ENCODE assay signal across 34 cellular contexts in the genomic region with DNA sequence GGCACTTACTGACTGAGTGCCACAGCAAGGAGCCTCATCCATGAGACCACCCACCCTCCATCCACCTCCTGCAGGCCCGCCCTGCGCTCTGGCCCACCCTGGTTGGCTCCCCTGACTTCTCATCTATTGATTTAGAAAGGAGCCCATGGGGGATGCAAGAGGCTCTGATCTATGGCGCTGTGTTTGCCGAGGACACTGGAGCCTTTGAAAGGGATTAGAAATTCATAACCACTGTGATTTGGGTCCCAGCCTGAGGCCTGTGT.
"Had no signal": no experiment of that assay in that cellular context is flagged by ENCODE, and none has a peak within 500 bp of the region (broad histone marks: within the 10 kb centered on the region; RNA-seq: fewer than 3 reads in every experiment).

No MANE protein-coding gene starts in this region.

- DNase-seq: activated CD4-positive, alpha-beta memory T cell treated with anti-CD3 and anti-CD28 coated beads for 36 hours; activated CD4-positive, alpha-beta T cell treated with anti-CD3 and anti-CD28 coated beads for 36 hours; activated CD4-positive, alpha-beta T cell treated with anti-CD3 and anti-CD28 coated beads, Interleukin-2, amount 10 ng/mL, durations not matched to agents 24 days and 14 days; activated CD4-positive, CD25-positive, alpha-beta regulatory T cell; activated CD4-positive, CD25-positive, alpha-beta regulatory T cell treated with anti-CD3 and anti-CD28 coated beads, Interleukin-2, amount 50 U/mL, for 72 hours; activated CD8-positive, alpha-beta memory T cell treated with anti-CD3 and anti-CD28 coated beads, Interleukin-2, amount 50 U/mL, for 4 hours; activated CD8-positive, alpha-beta T cell treated with anti-CD3 and anti-CD28 coated beads, Interleukin-2, amount 10 ng/mL, durations not matched to agents 7 days and 5 days; activated effector memory CD4-positive, alpha-beta T cell treated with anti-CD3 and anti-CD28 coated beads, Interleukin-2, amount 50 U/mL, for 16 hours; activated naive CD4-positive, alpha-beta T cell treated with anti-CD3 and anti-CD28 coated beads for 36 hours; activated naive CD8-positive, alpha-beta T cell treated with anti-CD3 and anti-CD28 coated beads for 36 hours; activated naive CD8-positive, alpha-beta T cell treated with anti-CD3 and anti-CD28 coated beads, Interleukin-2, amount 50 U/mL, for 24 hours; activated T-cell treated with anti-CD3 and anti-CD28 coated beads, Interleukin-2, amount 50 U/mL, for 1 hour; activated T-cell treated with anti-CD3 and anti-CD28 coated beads, Interleukin-2, amount 50 U/mL, for 48 hours; amygdala; aorta; body of pancreas; caudate nucleus; cerebellar nuclear complex; colonic mucosa; effector memory CD4-positive, alpha-beta T cell; foreskin fibroblast; glutamatergic neuron; T-helper 1 cell; T-helper 17 cell; T1000; WERI-Rb-1 had no signal

- H3K27me3 ChIP-seq: body of pancreas, colonic mucosa had no signal

- H3K36me3 Mint-ChIP-seq: activated CD4-positive, alpha-beta memory T cell treated with anti-CD3 and anti-CD28 coated beads for 36 hours; activated CD8-positive, alpha-beta memory T cell treated with anti-CD3 and anti-CD28 coated beads, Interleukin-2, amount 10 ng/mL, durations not matched to agents 7 days and 5 days; activated naive CD4-positive, alpha-beta T cell treated with anti-CD3 and anti-CD28 coated beads, Interleukin-2, amount 50 U/mL, for 24 hours; activated naive CD8-positive, alpha-beta T cell treated with anti-CD3 and anti-CD28 coated beads for 36 hours had no signal

- H3K4me1 Mint-ChIP-seq: activated CD4-positive, alpha-beta T cell treated with anti-CD3 and anti-CD28 coated beads for 36 hours; activated CD4-positive, alpha-beta T cell treated with anti-CD3 and anti-CD28 coated beads, Interleukin-2, amount 10 ng/mL, durations not matched to agents 24 days and 14 days; activated CD8-positive, alpha-beta memory T cell treated with anti-CD3 and anti-CD28 coated beads, Interleukin-2, amount 10 ng/mL, durations not matched to agents 7 days and 5 days; activated naive CD4-positive, alpha-beta T cell treated with anti-CD3 and anti-CD28 coated beads, Interleukin-2, amount 50 U/mL, for 24 hours; activated naive CD8-positive, alpha-beta T cell treated with anti-CD3 and anti-CD28 coated beads for 36 hours; activated naive CD8-positive, alpha-beta T cell treated with anti-CD3 and anti-CD28 coated beads, Interleukin-2, amount 50 U/mL, for 24 hours had no signal

- H3K27ac Mint-ChIP-seq: activated CD4-positive, alpha-beta memory T cell treated with anti-CD3 and anti-CD28 coated beads for 36 hours; activated CD4-positive, alpha-beta T cell treated with anti-CD3 and anti-CD28 coated beads for 36 hours; activated CD4-positive, alpha-beta T cell treated with anti-CD3 and anti-CD28 coated beads, Interleukin-2, amount 10 ng/mL, durations not matched to agents 24 days and 14 days; activated CD8-positive, alpha-beta memory T cell treated with anti-CD3 and anti-CD28 coated beads, Interleukin-2, amount 10 ng/mL, durations not matched to agents 7 days and 5 days; activated CD8-positive, alpha-beta T cell treated with anti-CD3 and anti-CD28 coated beads, Interleukin-2, amount 10 ng/mL, durations not matched to agents 7 days and 5 days; activated naive CD4-positive, alpha-beta T cell treated with anti-CD3 and anti-CD28 coated beads for 36 hours; activated naive CD4-positive, alpha-beta T cell treated with anti-CD3 and anti-CD28 coated beads, Interleukin-2, amount 50 U/mL, for 24 hours; activated naive CD8-positive, alpha-beta T cell treated with anti-CD3 and anti-CD28 coated beads for 36 hours; activated naive CD8-positive, alpha-beta T cell treated with anti-CD3 and anti-CD28 coated beads, Interleukin-2, amount 50 U/mL, for 24 hours; activated T-helper 1 cell treated with anti-CD3 and anti-CD28 coated beads, Interleukin-12 subunit alpha, Interleukin-12 subunit beta, Interleukin-2, Interleukin-4 antibody, amounts not matched to agents 30 ng/mL and 10 ng/mL and 1 ng/mL, durations not matched to agents 14 hours and 24 hours and 36 hours; activated T-helper 2 cell treated with anti-CD3 and anti-CD28 coated beads, Interferon-gamma antibody, Interleukin-2, Interleukin-4, amounts not matched to agents 10 μg/mL and 5 μg/mL and 100 μg/mL, durations not matched to agents 14 hours and 24 hours and 36 hours; endodermal cell; T-helper 17 cell; T-helper 2 cell treated with Interferon-gamma antibody and Interleukin-4, amounts not matched to agents 5 μg/mL and 100 μg/mL, for 36 hours had no signal

- H3K27ac ChIP-seq: adrenal gland, body of pancreas, colonic mucosa, WERI-Rb-1 had no signal

- H3K9me3 Mint-ChIP-seq: activated CD4-positive, alpha-beta memory T cell treated with anti-CD3 and anti-CD28 coated beads for 36 hours; activated CD4-positive, alpha-beta T cell treated with anti-CD3 and anti-CD28 coated beads, Interleukin-2, amount 10 ng/mL, durations not matched to agents 24 days and 14 days; activated naive CD4-positive, alpha-beta T cell treated with anti-CD3 and anti-CD28 coated beads for 36 hours; activated naive CD4-positive, alpha-beta T cell treated with anti-CD3 and anti-CD28 coated beads, Interleukin-2, amount 50 U/mL, for 24 hours; activated naive CD8-positive, alpha-beta T cell treated with anti-CD3 and anti-CD28 coated beads for 36 hours; activated naive CD8-positive, alpha-beta T cell treated with anti-CD3 and anti-CD28 coated beads, Interleukin-2, amount 50 U/mL, for 24 hours; activated T-helper 1 cell treated with anti-CD3 and anti-CD28 coated beads, Interleukin-12 subunit alpha, Interleukin-12 subunit beta, Interleukin-2, Interleukin-4 antibody, amounts not matched to agents 30 ng/mL and 10 ng/mL and 1 ng/mL, durations not matched to agents 14 hours and 24 hours and 36 hours; activated T-helper 2 cell treated with anti-CD3 and anti-CD28 coated beads, Interferon-gamma antibody, Interleukin-2, Interleukin-4, amounts not matched to agents 10 μg/mL and 5 μg/mL and 100 μg/mL, durations not matched to agents 14 hours and 24 hours and 36 hours; endodermal cell; T-helper 2 cell treated with Interferon-gamma antibody and Interleukin-4, amounts not matched to agents 5 μg/mL and 100 μg/mL, for 36 hours had no signal

- H3K9me3 ChIP-seq: adrenal gland, body of pancreas, colonic mucosa had no signal

- H3K4me1 ChIP-seq: adrenal gland, body of pancreas, colonic mucosa had no signal

- ATAC-seq: activated CD4-positive, alpha-beta T cell treated with anti-CD3 and anti-CD28 coated beads for 36 hours; activated CD8-positive, alpha-beta memory T cell treated with anti-CD3 and anti-CD28 coated beads, Interleukin-2, amount 10 ng/mL, durations not matched to agents 7 days and 5 days; activated CD8-positive, alpha-beta T cell treated with anti-CD3 and anti-CD28 coated beads, Interleukin-2, amount 10 ng/mL, durations not matched to agents 7 days and 5 days; activated naive CD8-positive, alpha-beta T cell treated with anti-CD3 and anti-CD28 coated beads, Interleukin-2, amount 50 U/mL, for 24 hours; body of pancreas; esophagus mucosa; T-helper 17 cell had no signal

- H3K4me3 Mint-ChIP-seq: activated CD4-positive, alpha-beta memory T cell treated with anti-CD3 and anti-CD28 coated beads for 36 hours; activated CD4-positive, alpha-beta T cell treated with anti-CD3 and anti-CD28 coated beads for 36 hours; activated CD4-positive, alpha-beta T cell treated with anti-CD3 and anti-CD28 coated beads, Interleukin-2, amount 10 ng/mL, durations not matched to agents 24 days and 14 days; activated CD8-positive, alpha-beta memory T cell treated with anti-CD3 and anti-CD28 coated beads, Interleukin-2, amount 10 ng/mL, durations not matched to agents 7 days and 5 days; activated CD8-positive, alpha-beta T cell treated with anti-CD3 and anti-CD28 coated beads, Interleukin-2, amount 10 ng/mL, durations not matched to agents 7 days and 5 days; activated naive CD4-positive, alpha-beta T cell treated with anti-CD3 and anti-CD28 coated beads for 36 hours; activated naive CD4-positive, alpha-beta T cell treated with anti-CD3 and anti-CD28 coated beads, Interleukin-2, amount 50 U/mL, for 24 hours; activated naive CD8-positive, alpha-beta T cell treated with anti-CD3 and anti-CD28 coated beads for 36 hours; activated naive CD8-positive, alpha-beta T cell treated with anti-CD3 and anti-CD28 coated beads, Interleukin-2, amount 50 U/mL, for 24 hours; activated T-helper 1 cell treated with anti-CD3 and anti-CD28 coated beads, Interleukin-12 subunit alpha, Interleukin-12 subunit beta, Interleukin-2, Interleukin-4 antibody, amounts not matched to agents 30 ng/mL and 10 ng/mL and 1 ng/mL, durations not matched to agents 14 hours and 24 hours and 36 hours; endodermal cell; T-helper 17 cell; T-helper 2 cell treated with Interferon-gamma antibody and Interleukin-4, amounts not matched to agents 5 μg/mL and 100 μg/mL, for 36 hours had no signal
